Comparison of ENCODE assay signal across 20 cellular contexts in the genomic region with DNA sequence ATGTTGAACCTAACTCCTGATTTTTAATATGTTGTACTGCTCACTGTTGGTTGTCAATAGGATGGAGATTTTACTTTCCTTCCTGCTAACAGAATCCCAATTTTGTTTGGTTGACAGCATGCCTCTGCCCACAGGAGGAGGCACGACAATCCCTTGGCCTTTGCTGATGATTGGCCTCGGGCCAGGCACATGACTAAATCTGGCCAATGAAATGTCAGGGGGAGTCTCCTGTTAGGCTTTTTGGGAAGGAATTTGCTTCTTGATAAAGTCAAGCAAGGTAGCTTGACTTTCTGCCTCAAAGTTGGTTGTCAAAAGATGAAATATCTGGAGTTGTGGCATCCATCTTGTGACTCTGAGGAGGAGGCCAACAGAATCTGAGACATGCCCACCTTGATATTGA. TPM values are rescaled to one million over a fixed set of nuclear protein-coding genes. Genes with fewer than 3 reads are reported as not detected.
DNase-seq lines count a peak whose midpoint lies in the region; ATAC-seq, FAIRE-seq and TF ChIP-seq lines count a peak whose summit lies in the region.
"Had no signal": no experiment of that assay in that cellular context is flagged by ENCODE, and none has a peak within 500 bp of the region (broad histone marks: within the 10 kb centered on the region; RNA-seq: fewer than 3 reads in every experiment).

No MANE protein-coding gene starts in this region.

- no peak overlapping the region for H3K4me2 ChIP-seq in A549
- peak overlapping the region; percentile 26 for H3K4me2 ChIP-seq in PC-9
- H3K4me2 ChIP-seq in K562 (ENCODE audit: insufficient read depth, low read length) = no peak overlapping the region

- in situ Hi-C loops in K562 (cut with MboI) = no loop called here

- peaks cover 26% of the 10 kb centered on the region for H3K27me3 Mint-ChIP-seq in T-helper 2 cell treated with Interferon-gamma antibody and Interleukin-4, amounts not matched to agents 5 μg/mL and 100 μg/mL, for 36 hours (ENCODE audit: low read depth)

- H3K4me1 Mint-ChIP-seq in T-helper 2 cell treated with Interferon-gamma antibody and Interleukin-4, amounts not matched to agents 5 μg/mL and 100 μg/mL, for 36 hours (ENCODE audit: low read depth) = no peaks in the 10 kb centered on the region
- H3K4me1 Mint-ChIP-seq: CD4-positive, alpha-beta memory T cell had no signal

- no peaks in the 10 kb centered on the region for H3K27me3 ChIP-seq in PC-9 (ENCODE audit: insufficient read depth, low read depth)
- peaks cover 3 to 25% of the 10 kb centered on the region in 2 experiments; a peak in 2 of 5 replicates for H3K27me3 ChIP-seq in K562 (ENCODE audit: control insufficient read depth in 2 of 2, insufficient read depth in 2 of 2, low read length in 2 of 2)
- H3K27me3 ChIP-seq: BE2C had no signal

- no peak overlapping the region for H3K27ac Mint-ChIP-seq in T-helper 2 cell treated with Interferon-gamma antibody and Interleukin-4, amounts not matched to agents 5 μg/mL and 100 μg/mL, for 36 hours
- H3K27ac Mint-ChIP-seq: CD4-positive, alpha-beta memory T cell; HFFc6 had no signal

- no peaks in the 10 kb centered on the region for H3K36me3 Mint-ChIP-seq in T-helper 2 cell treated with Interferon-gamma antibody and Interleukin-4, amounts not matched to agents 5 μg/mL and 100 μg/mL, for 36 hours (ENCODE audit: low read depth)
- H3K36me3 Mint-ChIP-seq: CD4-positive, alpha-beta memory T cell had no signal

- intact Hi-C loops in PC-9 (cut with micrococcal nuclease; ENCODE audit: unreplicated experiment) (no loop called here), K562 (cut with micrococcal nuclease) (no loop called here)

- TF ChIP-seq RAD21 in A549 (conservative IDR thresholded peaks at IDR 0.05 in 1 of 2, IDR thresholded peaks at IDR 0.05 in 1 of 2) (no peak), K562 (CRISPR knock-in tag; conservative IDR thresholded peaks at IDR 0.05 in 1 of 2, IDR thresholded peaks at IDR 0.05 in 1 of 2) (no peak)

- no peak overlapping the region for H3K4me3 Mint-ChIP-seq in T-helper 2 cell treated with Interferon-gamma antibody and Interleukin-4, amounts not matched to agents 5 μg/mL and 100 μg/mL, for 36 hours
- H3K4me3 Mint-ChIP-seq: CD4-positive, alpha-beta memory T cell; HFFc6 had no signal

- BruUV-seq in PC-9 (replicated peaks; lab: Mats Ljungman, UMichigan) (no TSS peak), K562 (replicated peaks; lab: Mats Ljungman, UMichigan) (no TSS peak)

- H3F3A ChIP-seq in PC-9 (ENCODE audit: insufficient read depth, low read depth) = peaks cover 4% of the 10 kb centered on the region

- CTCF ChIA-PET in A549 (lab: Yijun Ruan, JAX) = interaction anchor here (1.3 to 2.2 kb wide), 4 partner anchors 23 to 219 kb away, joined by 3 to 8 read pairs (median 3); no protein-coding TSS in a partner anchor
- CTCF ChIA-PET in PC-9 (lab: Charles Lee) = interaction anchor here (0.6 kb wide), 1 partner anchor 256 kb away, joined by 3 read pairs; no protein-coding TSS in a partner anchor
- CTCF ChIA-PET in K562 (lab: Yijun Ruan, JAX; ENCODE audit: low intra/inter-chr PET ratio) = no interaction called here

- FAIRE-seq in A549 (lab: Jason Lieb, UNC) = no peak
- FAIRE-seq in H54 (lab: Jason Lieb, UNC) = peak; percentile 6
- FAIRE-seq in K562 (lab: Jason Lieb, UNC) = no peak
- FAIRE-seq: GM12892 had no signal

- WGBS in A549 (ENCODE audit: missing lambda C conversion rate) = 68% methylated on average over 2 of the region's 2 CpGs
- 0% methylated on average over 2 of the region's 2 CpGs for WGBS in K562 (ENCODE audit: insufficient coverage, low coverage, missing lambda C conversion rate)

- no peaks in the 10 kb centered on the region for H3K9me3 Mint-ChIP-seq in T-helper 2 cell treated with Interferon-gamma antibody and Interleukin-4, amounts not matched to agents 5 μg/mL and 100 μg/mL, for 36 hours
- H3K9me3 Mint-ChIP-seq: CD4-positive, alpha-beta memory T cell; HFFc6 had no signal

- H4K20me1 ChIP-seq in PC-9 (ENCODE audit: insufficient read depth) = no peaks in the 10 kb centered on the region
- no peaks in the 10 kb centered on the region for H4K20me1 ChIP-seq in K562 (replicated peaks; ENCODE audit: control insufficient read depth, insufficient read depth, low read length)

- DNase-seq in A549 (ENCODE audit: low read depth in 1 of 2, low spot score in 1 of 2) = no peak
- DNase-seq in H54 (ENCODE audit: insufficient read length, low spot score) = no peak
- DNase-seq in PC-9 = no peak
- DNase-seq in K562 (ENCODE audit: extremely low read depth in 1 of 4, low spot score in 3 of 4) = no peak
- DNase-seq in DMS 273 (lab: John Stamatoyannopoulos, UW; ENCODE audit: unreplicated experiment) = no peak
- DNase-seq in activated CD4-positive, CD25-positive, alpha-beta regulatory T cell treated with anti-CD3 and anti-CD28 coated beads, Interleukin-2, amount 50 U/mL, for 72 hours = no peak
- DNase-seq in T-helper 2 cell treated with Interferon-gamma antibody and Interleukin-4, amounts not matched to agents 5 μg/mL and 100 μg/mL, for 36 hours (ENCODE audit: low spot score) = no peak
- DNase-seq: BE2C; CD4-positive, alpha-beta memory T cell; DMS153; DMS79 treated with DMSO at 0.1 percent for 48 hours; EL; GDM1; GOT3; HFFc6 had no signal

- H3K27ac ChIP-seq in A549 (no peak overlapping the region), PC-9 (0 out of 2 replicates have a peak overlapping the region, but pooled peaks have one; percentile 22), K562 (ENCODE audit: extremely low read depth, low read depth, low read length) (no peak overlapping the region)
- H3K27ac ChIP-seq: C4-2B, HL-60 had no signal

- H3K9ac ChIP-seq in K562 (ENCODE audit: insufficient read depth in 1 of 2, low read depth in 2 of 2, low read length in 2 of 2) = no peak overlapping the region

- TF ChIP-seq CTCF in A549 (IDR thresholded peaks at IDR 0.05) = no peak
- no peak for TF ChIP-seq CTCF in PC-9 (conservative IDR thresholded peaks at IDR 0.05)
- TF ChIP-seq CTCF in K562 (IDR thresholded peaks at IDR 0.05 in 2 of 3, conservative IDR thresholded peaks at IDR 0.05 in 1 of 3; ENCODE audit: insufficient read depth in 2 of 3, low read depth in 1 of 3, low read length in 3 of 3) = no peak

- POLR2A ChIA-PET in A549 (lab: Yijun Ruan, JAX) (no interaction called here), PC-9 (lab: Charles Lee; ENCODE audit: unreplicated experiment) (interaction anchor here (0.6 kb wide), 1 partner anchor 267 kb away, joined by 3 read pairs; a partner anchor contains a TSS), K562 (lab: Yijun Ruan, JAX) (interaction anchor here (0.7 kb wide), 1 partner anchor 23 kb away, joined by 3 read pairs; no protein-coding TSS in a partner anchor)

- H3K79me2 ChIP-seq in PC-9 (ENCODE audit: low read depth) = peaks cover under 1% of the 10 kb centered on the region; the same call in 1 of the 2 replicates
- no peaks in the 10 kb centered on the region for H3K79me2 ChIP-seq in K562 (ENCODE audit: control insufficient read depth, insufficient read depth, low read length)

- no peaks in the 10 kb centered on the region for H3K9me2 ChIP-seq in PC-9 (ENCODE audit: insufficient read depth)

- H3K9me3 ChIP-seq in A549 (no peaks in the 10 kb centered on the region), PC-9 (ENCODE audit: insufficient read depth, low read depth) (no peaks in the 10 kb centered on the region), K562 (replicated peaks; ENCODE audit: control insufficient read depth, insufficient read depth, low read depth, low read length) (no peaks in the 10 kb centered on the region)
- H3K9me3 ChIP-seq: BE2C, HAP-1 had no signal

- H3K4me3 ChIP-seq in A549 (no peak overlapping the region), PC-9 (no peak overlapping the region), K562 (no peak overlapping the region)
- H3K4me3 ChIP-seq: HAP-1 had no signal

- TF ChIP-seq POLR2A in A549 (IDR thresholded peaks at IDR 0.05; ENCODE audit: low read length) = no peak
- no peak for TF ChIP-seq POLR2A in H54 (IDR thresholded peaks at IDR 0.05; ENCODE audit: low read depth, low read length)
- TF ChIP-seq POLR2A in K562 (conservative IDR thresholded peaks at IDR 0.05) = no peak

- ATAC-seq in A549 (no peak), K562 (0 out of 3 replicates have a peak, but pooled peaks have one; percentile 28)

- H3K4me1 ChIP-seq in A549 (no peaks in the 10 kb centered on the region), PC-9 (replicated peaks; ENCODE audit: insufficient read depth) (peaks cover 31% of the 10 kb centered on the region), K562 (replicated peaks in 1 of 2; ENCODE audit: control insufficient read depth in 2 of 2, insufficient read depth in 2 of 2, low read length in 2 of 2) (no peaks in the 10 kb centered on the region)
- H3K4me1 ChIP-seq: BE2C, HAP-1 had no signal

- no peak overlapping the region for H2AFZ ChIP-seq in PC-9
- H2AFZ ChIP-seq in K562 (ENCODE audit: low read depth, low read length) = no peak overlapping the region

- H3K36me3 ChIP-seq in PC-9 (ENCODE audit: low read depth) (no peaks in the 10 kb centered on the region), K562 (ENCODE audit: control insufficient read depth, insufficient read depth, low read length) (no peaks in the 10 kb centered on the region)
- H3K36me3 ChIP-seq: BE2C, HAP-1 had no signal

- TF ChIP-seq EP300 in A549 (IDR thresholded peaks at IDR 0.05) = no peak
- TF ChIP-seq EP300 in K562 (IDR thresholded peaks at IDR 0.05; ENCODE audit: low read length) = no peak

- H3K9me1 ChIP-seq in K562 (ENCODE audit: control insufficient read depth, insufficient read depth, low read length) = no peaks in the 10 kb centered on the region

RNA-seq across cellular contexts. Expression of a gene that starts 6.8 kb away (rescaled TPM):
- polyA plus RNA-seq in A549 (2011; rRNA removed) (3.5 and 3.6 TPM in 2 replicates), A549 (2017; fragmentation: RNase III; extraction: RNeasy Plus Mini Kit Qiagen cat#74134 plus additional on column Dnase treatment) (5.2 to 7.1 TPM (median 5.3 TPM) in 3 replicates), K562 (2011; rRNA removed) (not detected in 2 replicates), K562 (2014; fragmentation: Illumina TruSeq; extraction: Trizol) (not detected in 2 replicates), K562 (2014; fragmentation: Nextera tagmentation; extraction: Ambion mirVana) (not detected), K562 (2014; rRNA removed) (not detected in 2 replicates)
- 2.5 and 3.2 TPM in 2 replicates for polyA plus RNA-seq in A549 (2012; cell fraction: cytosol; rRNA removed)
- 1.9 and 3.8 TPM in 2 replicates for polyA plus RNA-seq in A549 (2012; cell fraction: nucleus; rRNA removed)
- polyA minus RNA-seq in A549 (2011; rRNA and poly(A)+ RNA removed) = 4.1 and 5.3 TPM in 2 replicates
- total RNA-seq in PC-9 (2021) (27.7 and 36.4 TPM in 2 replicates), K562 (2014; rRNA removed) (not detected in 2 replicates), K562 (2014; rRNA removed; fragmentation: Illumina TruSeq; extraction: Trizol) (not detected in 2 replicates), K562 (2015; rRNA removed; fragmentation: Illumina TruSeq; extraction: Trizol) (not detected in 2 replicates), K562 (2021) (not detected in 2 replicates)
- total RNA-seq in K562 (2011; cell fraction: chromatin; rRNA removed; ENCODE audit: low replicate concordance) = not detected in 2 replicates
- not detected in 2 replicates for total RNA-seq in K562 (2011; cell fraction: nucleolus; rRNA removed)
- total RNA-seq in K562 (2011; cell fraction: nucleoplasm; rRNA removed) = not detected in 2 replicates
- polyA plus RNA-seq in K562 (2011; cell fraction: cytosol; rRNA removed) = not detected in 2 replicates
- not detected in 2 replicates for polyA plus RNA-seq in K562 (2011; cell fraction: nucleus; rRNA removed)
- polyA plus RNA-seq in K562 (2012) = 0.04 TPM in 1 of 2 replicates, not detected in the other
- not detected in 2 replicates for polyA minus RNA-seq in K562 (2011; rRNA and poly(A)+ RNA removed)
- polyA minus RNA-seq in K562 (2011; cell fraction: cytosol; rRNA and poly(A)+ RNA removed) = not detected in 2 replicates
- not detected in 2 replicates for polyA minus RNA-seq in K562 (2011; cell fraction: nucleus; rRNA and poly(A)+ RNA removed)
- polyA plus RNA-seq: AG04450 had no signal

Comparison
In these comparisons a context has a peak if more than half of its experiments do, and no peak if none do; other contexts are left out.
1. RNA of a gene that starts 6.8 kb away (total RNA-seq): 27.7 to 36.4 TPM in PC-9; not detected in K562; every median in the first group is over 10 times any median in the second.